Comparison of ENCODE assay signal across 1 cellular context in genomic region chr5:163809480-163809879, GRCh38.
TF ChIP-seq lines count a peak whose summit lies in the region.

No MANE protein-coding gene starts in this region.

TF ChIP-seq in H1, 55 proteins besides CTCF, POLR2A, EP300 and RAD21:
- TF ChIP-seq CHD7 (IDR thresholded peaks at IDR 0.05; ENCODE audit: insufficient replicate concordance, low read length) (no peak), CREB1 (IDR thresholded peaks at IDR 0.05) (no peak), GTF2F1 (IDR thresholded peaks at IDR 0.05; ENCODE audit: borderline replicate concordance, low read depth, low read length) (no peak), KDM4A (IDR thresholded peaks at IDR 0.05; ENCODE audit: low read depth, low read length, severe bottlenecking) (no peak)
